Comparison of ENCODE assay signal across 1 cellular context in the genomic region with DNA sequence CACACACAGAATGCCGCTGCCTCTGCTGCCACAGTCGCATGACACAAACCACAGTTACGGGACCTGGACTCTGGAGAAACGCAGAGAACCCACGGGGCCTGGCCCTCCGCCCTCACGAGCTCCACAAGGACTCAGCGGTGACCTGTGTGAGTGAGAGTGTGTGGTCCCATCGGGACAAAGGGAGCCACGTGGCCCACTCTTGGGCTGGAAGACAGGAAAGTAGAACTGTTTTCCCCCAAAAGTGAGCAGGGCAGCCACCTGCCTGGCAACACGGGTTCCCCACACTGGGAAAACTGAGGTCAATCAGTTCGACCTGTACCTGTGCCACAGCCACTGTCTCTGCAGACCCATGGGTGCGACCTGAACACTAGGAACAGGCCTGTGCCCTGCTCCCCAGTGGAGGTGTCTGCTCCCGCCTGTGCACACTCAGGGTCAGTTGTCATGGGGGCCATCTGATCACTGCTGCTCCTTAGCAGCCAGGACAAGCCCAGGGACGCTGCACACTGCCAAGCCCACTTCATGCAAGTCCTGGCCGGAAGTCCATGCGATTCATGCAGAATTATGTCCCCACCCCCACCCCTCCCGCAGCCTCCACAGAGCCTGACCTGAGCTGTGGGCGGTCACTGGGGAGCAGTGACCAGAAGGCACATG.
A peak's percentile ranks its signal among the peaks of the same experiment; 100 is the strongest.
TF ChIP-seq lines count a peak whose summit lies in the region.

No MANE protein-coding gene starts in this region.

TF ChIP-seq in H1, 55 proteins besides CTCF, POLR2A, EP300 and RAD21:
- TF ChIP-seq, protein P1, sequence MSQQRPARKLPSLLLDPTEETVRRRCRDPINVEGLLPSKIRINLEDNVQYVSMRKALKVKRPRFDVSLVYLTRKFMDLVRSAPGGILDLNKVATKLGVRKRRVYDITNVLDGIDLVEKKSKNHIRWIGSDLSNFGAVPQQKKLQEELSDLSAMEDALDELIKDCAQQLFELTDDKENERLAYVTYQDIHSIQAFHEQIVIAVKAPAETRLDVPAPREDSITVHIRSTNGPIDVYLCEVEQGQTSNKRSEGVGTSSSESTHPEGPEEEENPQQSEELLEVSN (IDR thresholded peaks at IDR 0.05): no peak
- TF ChIP-seq ZNF274 (IDR thresholded peaks at IDR 0.05; ENCODE audit: borderline replicate concordance, extremely low read depth, low read length): no peak
- TF ChIP-seq RNF2 (IDR thresholded peaks at IDR 0.05; ENCODE audit: borderline replicate concordance, low read depth, low read length, missing control alignments, poor library complexity, severe bottlenecking): no peak
- TF ChIP-seq TEAD4 (IDR thresholded peaks at IDR 0.05; ENCODE audit: low read depth, low read length): no peak
- TF ChIP-seq SP4 (IDR thresholded peaks at IDR 0.05; ENCODE audit: low read length): no peak
- TF ChIP-seq, protein P2, sequence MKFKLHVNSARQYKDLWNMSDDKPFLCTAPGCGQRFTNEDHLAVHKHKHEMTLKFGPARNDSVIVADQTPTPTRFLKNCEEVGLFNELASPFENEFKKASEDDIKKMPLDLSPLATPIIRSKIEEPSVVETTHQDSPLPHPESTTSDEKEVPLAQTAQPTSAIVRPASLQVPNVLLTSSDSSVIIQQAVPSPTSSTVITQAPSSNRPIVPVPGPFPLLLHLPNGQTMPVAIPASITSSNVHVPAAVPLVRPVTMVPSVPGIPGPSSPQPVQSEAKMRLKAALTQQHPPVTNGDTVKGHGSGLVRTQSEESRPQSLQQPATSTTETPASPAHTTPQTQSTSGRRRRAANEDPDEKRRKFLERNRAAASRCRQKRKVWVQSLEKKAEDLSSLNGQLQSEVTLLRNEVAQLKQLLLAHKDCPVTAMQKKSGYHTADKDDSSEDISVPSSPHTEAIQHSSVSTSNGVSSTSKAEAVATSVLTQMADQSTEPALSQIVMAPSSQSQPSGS (IDR thresholded peaks at IDR 0.05; ENCODE audit: low read length): no peak
- peak; percentile 9 for TF ChIP-seq EZH2 (IDR thresholded peaks at IDR 0.05; ENCODE audit: low read depth, low read length, severe bottlenecking)
